In genomic region chr2:156769802-156770201, GRCh38 we compare ENCODE assay signal across 29 cellular contexts.
"Had no signal": no experiment of that assay in that cellular context is flagged by ENCODE, and none has a peak within 500 bp of the region (broad histone marks: within the 10 kb centered on the region; RNA-seq: fewer than 3 reads in every experiment).

No MANE protein-coding gene starts in this region.

- FAIRE-seq: urothelium cell line had no signal

- H3K4me3 Mint-ChIP-seq: stimulated activated effector memory CD8-positive, alpha-beta T cell treated with anti-CD3 and anti-CD28 coated beads, Interleukin-12 subunit alpha, Interleukin-12 subunit beta, amount 100 ng/mL, for 72 hours; stimulated activated memory B cell treated with anti-CD40 and anti-IgM and Interleukin-4, amounts not matched to agents 10 μg/mL and 1 μg/mL and 100 μg/mL, for 72 hours; stimulated activated naive B cell treated with anti-CD40 and anti-IgM and Interleukin-4, amounts not matched to agents 10 μg/mL and 1 μg/mL and 100 μg/mL, for 72 hours; stimulated activated naive CD8-positive, alpha-beta T cell treated with anti-CD3 and anti-CD28 coated beads, Interleukin-15, amount 100 ng/mL, for 72 hours; stimulated activated naive CD8-positive, alpha-beta T cell treated with anti-CD3 and anti-CD28 coated beads, Interleukin-15, Interleukin-2, amounts not matched to agents 100 ng/mL and 50 ng/mL, for 24 hours; type B pancreatic cell had no signal

- H3K27me3 ChIP-seq: stomach, suprapubic skin, testis, thyroid gland, tibial artery, tibial nerve, transverse colon, upper lobe of left lung, upper lobe of right lung, uterus, vagina had no signal

- H3K9me3 ChIP-seq: suprapubic skin, testis, thoracic aorta, thyroid gland, upper lobe of left lung, upper lobe of right lung, uterus, vagina had no signal

- ATAC-seq: stimulated activated effector memory CD8-positive, alpha-beta T cell treated with anti-CD3 and anti-CD28 coated beads, Interleukin-12 subunit alpha, Interleukin-12 subunit beta, amount 100 ng/mL, for 72 hours; stimulated activated memory B cell treated with anti-CD40 and anti-IgM and Interleukin-4, amounts not matched to agents 10 μg/mL and 1 μg/mL and 100 μg/mL, for 72 hours; stimulated activated naive B cell treated with anti-CD40 and anti-IgM and Interleukin-4, amounts not matched to agents 10 μg/mL and 1 μg/mL and 100 μg/mL, for 72 hours; stimulated activated naive CD8-positive, alpha-beta T cell treated with anti-CD3 and anti-CD28 coated beads, Interleukin-15, amount 100 ng/mL, for 72 hours; stimulated activated naive CD8-positive, alpha-beta T cell treated with anti-CD3 and anti-CD28 coated beads, Interleukin-15, Interleukin-2, amounts not matched to agents 100 U/mL and 50 U/mL, for 24 hours; upper lobe of right lung had no signal

- H3K27me3 Mint-ChIP-seq: stimulated activated memory B cell treated with anti-CD40 and anti-IgM and Interleukin-4, amounts not matched to agents 10 μg/mL and 1 μg/mL and 100 μg/mL, for 72 hours; stimulated activated naive CD8-positive, alpha-beta T cell treated with anti-CD3 and anti-CD28 coated beads, Interleukin-15, amount 100 ng/mL, for 72 hours; stimulated activated naive CD8-positive, alpha-beta T cell treated with anti-CD3 and anti-CD28 coated beads, Interleukin-15, Interleukin-2, amounts not matched to agents 100 ng/mL and 50 ng/mL, for 24 hours; type B pancreatic cell had no signal

- H3K4me1 ChIP-seq: stomach, suprapubic skin, testis, thyroid gland, tibial artery, tibial nerve, transverse colon, upper lobe of left lung, upper lobe of right lung, uterus, vagina had no signal

- H3K36me3 Mint-ChIP-seq: stimulated activated effector memory CD8-positive, alpha-beta T cell treated with anti-CD3 and anti-CD28 coated beads, Interleukin-12 subunit alpha, Interleukin-12 subunit beta, amount 100 ng/mL, for 72 hours; stimulated activated memory B cell treated with anti-CD40 and anti-IgM and Interleukin-4, amounts not matched to agents 10 μg/mL and 1 μg/mL and 100 μg/mL, for 72 hours; stimulated activated naive B cell treated with anti-CD40 and anti-IgM and Interleukin-4, amounts not matched to agents 10 μg/mL and 1 μg/mL and 100 μg/mL, for 72 hours; type B pancreatic cell had no signal

- H3K36me3 ChIP-seq: stomach, suprapubic skin, thoracic aorta, thyroid gland, tibial artery, tibial nerve, transverse colon, upper lobe of left lung, upper lobe of right lung, vagina had no signal

- H3K4me3 ChIP-seq: stomach, suprapubic skin, testis, thoracic aorta, thyroid gland, tibial artery, tibial nerve, transverse colon, upper lobe of left lung, upper lobe of right lung, uterus, vagina had no signal

- H3K9me3 Mint-ChIP-seq: type B pancreatic cell had no signal

- H3K27ac Mint-ChIP-seq: stimulated activated effector memory CD8-positive, alpha-beta T cell treated with anti-CD3 and anti-CD28 coated beads, Interleukin-12 subunit alpha, Interleukin-12 subunit beta, amount 100 ng/mL, for 72 hours; stimulated activated memory B cell treated with anti-CD40 and anti-IgM and Interleukin-4, amounts not matched to agents 10 μg/mL and 1 μg/mL and 100 μg/mL, for 72 hours; stimulated activated naive B cell treated with anti-CD40 and anti-IgM and Interleukin-4, amounts not matched to agents 10 μg/mL and 1 μg/mL and 100 μg/mL, for 72 hours; stimulated activated naive CD8-positive, alpha-beta T cell treated with anti-CD3 and anti-CD28 coated beads, Interleukin-15, amount 100 ng/mL, for 72 hours; stimulated activated naive CD8-positive, alpha-beta T cell treated with anti-CD3 and anti-CD28 coated beads, Interleukin-15, Interleukin-2, amounts not matched to agents 100 ng/mL and 50 ng/mL, for 24 hours; type B pancreatic cell had no signal

- H3K27ac ChIP-seq: stomach, suprapubic skin, testis, thoracic aorta, thyroid gland, tibial artery, tibial nerve, transverse colon, upper lobe of left lung, upper lobe of right lung, uterus, vagina had no signal

- DNase-seq: stimulated activated CD4-positive, alpha-beta T cell treated with anti-CD3 and anti-CD28 coated beads, Interleukin-2, amount 100 ng/mL, for 48 hours; stimulated activated CD4-positive, alpha-beta T cell treated with anti-CD3 and anti-CD28 coated beads, Interleukin-4, amount 100 ng/mL, for 1 hour; stimulated activated CD4-positive, alpha-beta T cell treated with anti-CD3 and anti-CD28 coated beads, Interleukin-4, amount 100 ng/mL, for 24 hours; stimulated activated CD4-positive, alpha-beta T cell treated with anti-CD3 and anti-CD28 coated beads, Interleukin-4, amount 100 ng/mL, for 4 hours; stimulated activated CD8-positive, alpha-beta memory T cell treated with anti-CD3 and anti-CD28 coated beads, Interleukin-4, amount 100 ng/mL, for 48 hours; stimulated activated naive B cell treated with anti-CD40 and anti-IgM and Interleukin-4, amounts not matched to agents 10 μg/mL and 1 μg/mL and 100 μg/mL, for 72 hours; stimulated activated naive CD4-positive, alpha-beta T cell; stimulated activated naive CD4-positive, alpha-beta T cell treated with Interleukin-2 at 50 U/mL for 16 hours; stimulated activated naive CD8-positive, alpha-beta T cell treated with anti-CD3 and anti-CD28 coated beads, Interleukin-15, amount 100 ng/mL, for 72 hours; stimulated activated naive CD8-positive, alpha-beta T cell treated with anti-CD3 and anti-CD28 coated beads, Interleukin-15, Interleukin-2, amounts not matched to agents 100 U/mL and 50 U/mL, for 24 hours; stomach; substantia nigra; testis; thyroid gland; tibial artery; transverse colon; trophoblast cell; upper lobe of left lung; upper lobe of right lung; uterus had no signal

- H3K4me1 Mint-ChIP-seq: stimulated activated effector memory CD8-positive, alpha-beta T cell treated with anti-CD3 and anti-CD28 coated beads, Interleukin-12 subunit alpha, Interleukin-12 subunit beta, amount 100 ng/mL, for 72 hours; stimulated activated memory B cell treated with anti-CD40 and anti-IgM and Interleukin-4, amounts not matched to agents 10 μg/mL and 1 μg/mL and 100 μg/mL, for 72 hours; stimulated activated naive B cell treated with anti-CD40 and anti-IgM and Interleukin-4, amounts not matched to agents 10 μg/mL and 1 μg/mL and 100 μg/mL, for 72 hours; stimulated activated naive CD8-positive, alpha-beta T cell treated with anti-CD3 and anti-CD28 coated beads, Interleukin-15, amount 100 ng/mL, for 72 hours had no signal
